In genomic region chr6:142926494-142927273, GRCh38 we compare ENCODE assay signal across 8 cellular contexts. TPM values are rescaled to one million over a fixed set of nuclear protein-coding genes. Genes with fewer than 3 reads are reported as not detected.
A peak's percentile ranks its signal among the peaks of the same experiment; 100 is the strongest.
DNase-seq lines count a peak whose midpoint lies in the region; ATAC-seq, FAIRE-seq and TF ChIP-seq lines count a peak whose summit lies in the region.

No MANE protein-coding gene starts in this region.

- H3K36me3 ChIP-seq in kidney (ENCODE audit: control insufficient read depth in 1 of 2, insufficient read depth in 2 of 2, low read length in 2 of 2) (no peaks in the 10 kb centered on the region), BE2C (no peaks in the 10 kb centered on the region)

- peak; percentile 18 for TF ChIP-seq CTCF in chondrocyte (IDR thresholded peaks at IDR 0.05)
- TF ChIP-seq CTCF in kidney (IDR thresholded peaks at IDR 0.05; ENCODE audit: borderline replicate concordance, extremely low read depth, insufficient read depth): no peak
- no peak for TF ChIP-seq CTCF in BE2C (IDR thresholded peaks at IDR 0.05; ENCODE audit: low read depth, low read length)

- H3K9me3 Mint-ChIP-seq in IgD-negative memory B cell (no peaks in the 10 kb centered on the region), chondrocyte (ENCODE audit: low read depth) (no peaks in the 10 kb centered on the region)

- H3K4me3 Mint-ChIP-seq in IgD-negative memory B cell: peak overlapping the region; percentile 90 to 96 (median 92)
- H3K4me3 Mint-ChIP-seq in chondrocyte (ENCODE audit: unreplicated experiment): peak overlapping the region; percentile 77

- peaks cover 1% of the 10 kb centered on the region for H3K36me3 Mint-ChIP-seq in IgD-negative memory B cell
- no peaks in the 10 kb centered on the region for H3K36me3 Mint-ChIP-seq in chondrocyte (ENCODE audit: low read depth)

- H3K4me1 ChIP-seq in kidney (ENCODE audit: control insufficient read depth in 1 of 2, insufficient read depth in 1 of 2, low read depth in 1 of 2, low read length in 2 of 2) (peaks cover 2 to 13% of the 10 kb centered on the region in 2 donors), BE2C (no peaks in the 10 kb centered on the region)

- FAIRE-seq in kidney (lab: Jason Lieb, UNC): no peak

- peak; percentile 70 for DNase-seq in GM04504 (ENCODE audit: low read depth)
- peak; percentile 44 for DNase-seq in activated CD4-positive, CD25-positive, alpha-beta regulatory T cell treated with anti-CD3 and anti-CD28 coated beads, Interleukin-2, amount 50 U/mL, for 16 hours (ENCODE audit: low read depth, low spot score)
- DNase-seq in chondrocyte (ENCODE audit: low spot score): peak; percentile 85
- peak; percentile 96 for DNase-seq in kidney
- DNase-seq in stimulated activated CD4-positive, alpha-beta T cell treated with anti-CD3 and anti-CD28 coated beads, Interleukin-12 subunit alpha, Interleukin-12 subunit beta, amount 100 ng/mL, for 48 hours (ENCODE audit: low read depth in 2 of 3, low spot score in 1 of 3): peak in 2 of 3 donors; percentile 23 to 53
- no peak for DNase-seq in BE2C

- peak overlapping the region; percentile 93 to 99 (median 97) for H3K27ac Mint-ChIP-seq in IgD-negative memory B cell
- H3K27ac Mint-ChIP-seq in chondrocyte (ENCODE audit: unreplicated experiment): peak overlapping the region; percentile 84

- peaks cover 54% of the 10 kb centered on the region for H3K27me3 ChIP-seq in BE2C

- ATAC-seq in GM21619 (IDR thresholded peaks at IDR 0.05; ENCODE audit: unreplicated experiment): peak; percentile 92

- H3K9me3 ChIP-seq in kidney (ENCODE audit: control insufficient read depth in 1 of 2, low read length in 2 of 2) (no peaks in the 10 kb centered on the region), BE2C (no peaks in the 10 kb centered on the region)

- intact Hi-C loops in kidney (cut with DNase I): no loop called here

- peak overlapping the region; percentile 67 to 74 for H3K9ac ChIP-seq in kidney (ENCODE audit: low read length in 2 of 2)

- peak overlapping the region; percentile 91 to 95 for H3K27ac ChIP-seq in kidney (ENCODE audit: low read depth in 2 of 2, low read length in 2 of 2)

- no peaks in the 10 kb centered on the region for H3K27me3 Mint-ChIP-seq in IgD-negative memory B cell
- H3K27me3 Mint-ChIP-seq in chondrocyte (ENCODE audit: low read depth): no peaks in the 10 kb centered on the region

- H3K4me3 ChIP-seq in kidney (ENCODE audit: low read length in 2 of 2): peak overlapping the region; percentile 78 to 86
- H3K4me3 ChIP-seq in BE2C (ENCODE audit: low read depth, low read length): no peak overlapping the region

- H3K4me1 Mint-ChIP-seq in IgD-negative memory B cell: peaks cover 40 to 54% (median 42%) of the 10 kb centered on the region in 3 donors
- H3K4me1 Mint-ChIP-seq in chondrocyte (ENCODE audit: low read depth): peaks cover 23% of the 10 kb centered on the region

RNA-seq across cellular contexts. Expression of gene HIVEP2, which starts 18.3 kb away (rescaled TPM):
- polyA plus RNA-seq in IgD-negative memory B cell: 5.9 TPM
- total RNA-seq in chondrocyte: 11.7 to 18.2 TPM (median 13.9 TPM) in 3 replicates
- total RNA-seq in kidney: 26.0 TPM
- 2.4 TPM for polyA plus RNA-seq in kidney (ENCODE audit: insufficient read depth, low read depth, low replicate concordance)
- polyA plus RNA-seq in BE2C (2012; ENCODE audit: insufficient read depth, insufficient read length, low read depth): 0.51 TPM
